In the genomic region with DNA sequence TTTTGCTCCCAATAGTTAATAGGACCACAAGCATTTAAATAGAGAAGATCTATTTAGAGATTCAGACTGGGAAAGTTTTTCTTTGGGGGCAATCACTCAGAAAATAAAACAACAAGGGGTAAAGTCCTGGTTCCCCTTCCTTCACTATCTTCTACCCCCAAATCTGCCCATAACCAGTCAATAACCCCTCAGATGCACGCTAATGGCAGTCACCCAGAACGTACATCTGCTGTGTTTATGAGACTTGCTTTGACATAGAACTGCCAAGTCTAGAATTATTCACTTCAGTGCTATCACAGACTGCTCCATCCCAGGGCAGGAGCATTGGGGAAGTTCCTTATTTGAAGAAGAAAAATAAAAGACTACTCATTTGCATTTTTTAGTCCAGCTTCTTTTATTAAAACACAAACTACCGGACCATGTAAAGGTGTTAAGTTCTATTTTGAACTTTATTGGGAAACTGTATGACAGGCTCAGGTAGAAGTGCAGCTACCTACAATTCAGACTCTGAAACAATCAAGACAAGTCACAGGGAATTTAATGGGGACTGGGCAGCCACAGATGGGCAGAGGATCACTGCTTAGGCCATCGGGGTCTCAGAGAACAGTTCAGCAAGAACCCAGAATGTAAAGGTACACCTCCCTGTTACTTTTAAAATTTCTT, we compare ENCODE assay signal across 10 cellular contexts.
A peak's percentile ranks its signal among the peaks of the same experiment; 100 is the strongest.
DNase-seq lines count a peak whose midpoint lies in the region; ATAC-seq lines count a peak whose summit lies in the region.
"Had no signal": no experiment of that assay in that cellular context is flagged by ENCODE, and none has a peak within 500 bp of the region (broad histone marks: within the 10 kb centered on the region; RNA-seq: fewer than 3 reads in every experiment).

No MANE protein-coding gene starts in this region.

- H3K36me3 Mint-ChIP-seq in effector memory CD8-positive, alpha-beta T cell (ENCODE audit: insufficient read depth): no peaks in the 10 kb centered on the region
- H3K36me3 Mint-ChIP-seq: CD4-positive, CD25-positive, alpha-beta regulatory T cell had no signal

- H3K27ac Mint-ChIP-seq in effector memory CD8-positive, alpha-beta T cell: no peak overlapping the region
- H3K27ac Mint-ChIP-seq: CD4-positive, CD25-positive, alpha-beta regulatory T cell; dendritic cell treated with granulocyte-macrophage colony-stimulating factor and Interleukin-4, amounts not matched to agents 40 ng/mL and 50 ng/mL, for 4 days had no signal

- DNase-seq in effector memory CD8-positive, alpha-beta T cell: no peak
- DNase-seq in ecto neural progenitor cell (ENCODE audit: low spot score) (no peak), Kasumi-1 (lab: John Stamatoyannopoulos, UW) (no peak), NCI-H774 (lab: John Stamatoyannopoulos, UW) (no peak), T-helper 2 cell (no peak)
- DNase-seq: CD4-positive, CD25-positive, alpha-beta regulatory T cell had no signal

- H3K27me3 Mint-ChIP-seq in effector memory CD8-positive, alpha-beta T cell: no peaks in the 10 kb centered on the region
- H3K27me3 Mint-ChIP-seq: CD4-positive, CD25-positive, alpha-beta regulatory T cell; dendritic cell treated with granulocyte-macrophage colony-stimulating factor and Interleukin-4, amounts not matched to agents 40 ng/mL and 50 ng/mL, for 4 days had no signal

- peak; percentile 62 for ATAC-seq in GM18499 (IDR thresholded peaks at IDR 0.05; ENCODE audit: insufficient read depth, unreplicated experiment)
- ATAC-seq in GM21526 (IDR thresholded peaks at IDR 0.05; ENCODE audit: low FRiP score, unreplicated experiment): peak; percentile 49
- peak; percentile 63 for ATAC-seq in HG03432 (IDR thresholded peaks at IDR 0.05; ENCODE audit: unreplicated experiment)
- ATAC-seq in effector memory CD8-positive, alpha-beta T cell (replicated peaks): peak; percentile 44

- H3K9me3 Mint-ChIP-seq in effector memory CD8-positive, alpha-beta T cell: no peaks in the 10 kb centered on the region
- H3K9me3 Mint-ChIP-seq: dendritic cell treated with granulocyte-macrophage colony-stimulating factor and Interleukin-4, amounts not matched to agents 40 ng/mL and 50 ng/mL, for 4 days had no signal

- H3K4me1 Mint-ChIP-seq in effector memory CD8-positive, alpha-beta T cell (ENCODE audit: low read depth in 2 of 2): peaks cover 2 to 13% of the 10 kb centered on the region in 2 donors
- H3K4me1 Mint-ChIP-seq: CD4-positive, CD25-positive, alpha-beta regulatory T cell had no signal

- H3K4me3 Mint-ChIP-seq in effector memory CD8-positive, alpha-beta T cell: no peak overlapping the region
- H3K4me3 Mint-ChIP-seq: CD4-positive, CD25-positive, alpha-beta regulatory T cell; dendritic cell treated with granulocyte-macrophage colony-stimulating factor and Interleukin-4, amounts not matched to agents 40 ng/mL and 50 ng/mL, for 4 days had no signal
